In the genomic region with DNA sequence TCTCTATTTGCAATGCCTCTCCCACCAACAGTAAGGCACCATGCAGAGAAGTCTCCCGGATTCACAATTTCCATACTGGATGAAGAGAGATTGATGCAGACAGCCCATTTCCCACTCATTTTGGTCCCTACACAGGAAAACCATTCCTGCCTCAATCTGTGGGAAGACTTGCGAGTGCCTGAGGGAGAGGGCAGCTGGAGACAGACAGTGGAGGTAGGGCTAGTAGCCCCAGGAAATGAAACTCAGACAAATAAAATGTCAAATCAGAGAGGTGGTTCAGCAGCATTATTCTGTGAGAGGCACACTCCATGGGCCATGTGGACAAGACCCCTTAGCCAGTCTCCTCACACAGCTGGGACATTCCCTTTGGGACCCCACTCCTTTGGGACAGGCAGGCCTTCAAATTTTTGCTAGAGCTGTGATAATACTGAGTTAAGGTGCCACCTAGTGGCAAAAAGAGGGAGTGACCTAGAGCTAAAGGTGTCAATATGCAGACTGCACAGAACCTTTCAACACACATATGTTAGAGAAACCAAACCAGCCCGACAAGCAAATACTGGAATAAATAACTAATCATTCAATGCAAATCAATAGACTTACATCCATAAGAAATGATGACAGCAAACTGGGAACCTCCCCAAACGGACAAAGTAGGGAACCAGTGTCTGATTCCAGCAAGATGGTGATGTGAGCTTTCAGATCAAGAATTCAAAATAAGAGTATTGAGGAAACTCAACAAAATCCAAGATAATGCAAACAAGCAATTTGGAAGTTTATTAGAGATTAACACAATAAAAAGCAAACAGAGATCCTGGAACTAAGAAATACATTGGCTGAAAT, we compare ENCODE assay signal across 9 cellular contexts.
A peak's percentile ranks its signal among the peaks of the same experiment; 100 is the strongest.
DNase-seq lines count a peak whose midpoint lies in the region; ATAC-seq lines count a peak whose summit lies in the region.
"Had no signal": no experiment of that assay in that cellular context is flagged by ENCODE, and none has a peak within 500 bp of the region (broad histone marks: within the 10 kb centered on the region; RNA-seq: fewer than 3 reads in every experiment).

No MANE protein-coding gene starts in this region.

- H3K36me3 Mint-ChIP-seq in T-helper 17 cell (ENCODE audit: low read depth): no peaks in the 10 kb centered on the region

- peak; percentile 29 for DNase-seq in activated CD4-positive, alpha-beta T cell treated with anti-CD3 and anti-CD28 coated beads for 48 hours
- DNase-seq in activated CD4-positive, alpha-beta T cell treated with anti-CD3 and anti-CD28 coated beads, Interleukin-2, amount 50 U/mL, for 4 hours: no peak
- no peak for DNase-seq in T-helper 17 cell
- peak; percentile 12 for DNase-seq in iris pigment epithelial cell (ENCODE audit: low read depth)
- DNase-seq in GOT3 (lab: John Stamatoyannopoulos, UW): no peak
- no peak for DNase-seq in left cardiac atrium

- intact Hi-C loops in left cardiac atrium (cut with DNase I): no loop called here

- H3K27ac Mint-ChIP-seq in T-helper 17 cell: no peak overlapping the region
- H3K27ac Mint-ChIP-seq: stimulated activated naive CD8-positive, alpha-beta T cell treated with anti-CD3 and anti-CD28 coated beads, Interleukin-15, Interleukin-2, amounts not matched to agents 100 ng/mL and 50 ng/mL, for 24 hours had no signal

- no peaks in the 10 kb centered on the region for H3K27me3 Mint-ChIP-seq in T-helper 17 cell
- H3K27me3 Mint-ChIP-seq: stimulated activated naive CD8-positive, alpha-beta T cell treated with anti-CD3 and anti-CD28 coated beads, Interleukin-15, Interleukin-2, amounts not matched to agents 100 ng/mL and 50 ng/mL, for 24 hours had no signal

- peak; percentile 86 for ATAC-seq in GM19372 (IDR thresholded peaks at IDR 0.05; ENCODE audit: low read depth, unreplicated experiment)
- ATAC-seq in HG03354 (IDR thresholded peaks at IDR 0.05; ENCODE audit: poor library complexity, severe bottlenecking, unreplicated experiment): peak; percentile 96
- ATAC-seq in T-helper 17 cell: peak; percentile 36
- ATAC-seq in left cardiac atrium: no peak

- no peaks in the 10 kb centered on the region for H3K4me1 Mint-ChIP-seq in T-helper 17 cell

- no peaks in the 10 kb centered on the region for H3K9me3 ChIP-seq in T-helper 17 cell (ENCODE audit: control insufficient read depth, low read length, poor library complexity, severe bottlenecking)

- no peak overlapping the region for H3K4me3 Mint-ChIP-seq in T-helper 17 cell
- H3K4me3 Mint-ChIP-seq: stimulated activated naive CD8-positive, alpha-beta T cell treated with anti-CD3 and anti-CD28 coated beads, Interleukin-15, Interleukin-2, amounts not matched to agents 100 ng/mL and 50 ng/mL, for 24 hours had no signal

Comparison
In these comparisons a context has a peak if more than half of its experiments do, and no peak if none do; other contexts are left out.
1. DNase-seq: peak in activated CD4-positive, alpha-beta T cell treated with anti-CD3 and anti-CD28 coated beads for 48 hours (single experiment) and iris pigment epithelial cell (single experiment); none in activated CD4-positive, alpha-beta T cell treated with anti-CD3 and anti-CD28 coated beads, Interleukin-2, amount 50 U/mL, for 4 hours (0 of 2), T-helper 17 cell (0 of 3), GOT3 (single experiment) and left cardiac atrium (single experiment).
2. ATAC-seq: peak in GM19372 (single experiment), HG03354 (single experiment) and T-helper 17 cell (single experiment); none in left cardiac atrium (0 of 2).